ENCODE assay signal across 18 cellular contexts in genomic region chr5:71569748-71570509, GRCh38. TPM values are rescaled to one million over a fixed set of nuclear protein-coding genes. Genes with fewer than 3 reads are reported as not detected.
DNase-seq lines count a peak whose midpoint lies in the region; ATAC-seq, FAIRE-seq and TF ChIP-seq lines count a peak whose summit lies in the region.
"Had no signal": no experiment of that assay in that cellular context is flagged by ENCODE, and none has a peak within 500 bp of the region (broad histone marks: within the 10 kb centered on the region; RNA-seq: fewer than 3 reads in every experiment).

No MANE protein-coding gene starts in this region.

- H3K27ac ChIP-seq in mammary epithelial cell (ENCODE audit: insufficient read depth, low read depth, low read length): no peak overlapping the region
- no peak overlapping the region for H3K27ac ChIP-seq in HEK293 (ENCODE audit: extremely low read depth, low read depth, low read length)
- no peak overlapping the region for H3K27ac ChIP-seq in K562 (ENCODE audit: extremely low read depth, low read depth, low read length)

- DNase-seq in MCF 10A (ENCODE audit: unreplicated experiment) (no peak), mammary epithelial cell (no peak), K562 (ENCODE audit: extremely low read depth in 1 of 4, low spot score in 3 of 4) (no peak), occipital lobe (lab: John Stamatoyannopoulos, UW) (no peak), NCI-H1092 treated with DMSO at 0.1 percent for 48 hours (lab: John Stamatoyannopoulos, UW) (no peak)
- no peak for DNase-seq in stimulated activated naive B cell treated with anti-CD40 and anti-IgM and Interleukin-4, amounts not matched to agents 10 μg/mL and 1 μg/mL and 100 μg/mL, for 72 hours
- DNase-seq: CD8-positive, alpha-beta T cell; COR-L47; DND-41; GDM1; H7; HFFc6 had no signal

- POLR2A ChIA-PET in MCF 10A (lab: Yijun Ruan, JAX): interaction anchor here (0.5 to 1.1 kb wide), 2 partner anchors 18 to 270 kb away, joined by 3 to 4 read pairs; partner anchors contain the start of gene MCCC2
- POLR2A ChIA-PET in HEK293 (lab: Yijun Ruan, JAX): no interaction called here
- POLR2A ChIA-PET in K562 (lab: Yijun Ruan, JAX): interaction anchor here (1.2 to 1.4 kb wide), 2 partner anchors 12 to 20 kb away, joined by 3 to 5 read pairs; no protein-coding TSS in a partner anchor

- H4K20me1 ChIP-seq in mammary epithelial cell (ENCODE audit: insufficient read depth, low read length): no peaks in the 10 kb centered on the region
- H4K20me1 ChIP-seq in K562 (replicated peaks; ENCODE audit: control insufficient read depth, insufficient read depth, low read length): no peaks in the 10 kb centered on the region; the same call in 1 of the 2 replicates

- H3K4me1 ChIP-seq in mammary epithelial cell (ENCODE audit: insufficient read depth, low read length) (no peaks in the 10 kb centered on the region), HEK293 (ENCODE audit: control insufficient read depth, insufficient read depth, low read length) (peaks cover under 1% of the 10 kb centered on the region; the same call in 1 of the 2 replicates), K562 (replicated peaks in 1 of 2; ENCODE audit: control insufficient read depth in 2 of 2, insufficient read depth in 2 of 2, low read length in 2 of 2) (peaks cover 0 to 5% of the 10 kb centered on the region in 2 experiments; a peak in 2 of 5 replicates)

- no peak overlapping the region for H2AFZ ChIP-seq in mammary epithelial cell (ENCODE audit: low read depth, low read length)
- H2AFZ ChIP-seq in K562 (ENCODE audit: low read depth, low read length): no peak overlapping the region
- H2AFZ ChIP-seq: GM23338 had no signal

- TF ChIP-seq CTCF in MCF 10A (IDR thresholded peaks at IDR 0.05; ENCODE audit: unreplicated experiment) (no peak), mammary epithelial cell (conservative IDR thresholded peaks at IDR 0.05 in 1 of 2, IDR thresholded peaks at IDR 0.05 in 1 of 2; ENCODE audit: extremely low read depth in 1 of 2, insufficient read depth in 1 of 2, low read depth in 1 of 2, low read length in 2 of 2) (no peak), HEK293 (tag by site-specific recombination; IDR thresholded peaks at IDR 0.05) (no peak), K562 (IDR thresholded peaks at IDR 0.05 in 2 of 3, conservative IDR thresholded peaks at IDR 0.05 in 1 of 3; ENCODE audit: insufficient read depth in 2 of 3, low read depth in 1 of 3, low read length in 3 of 3) (no peak)

- no peak overlapping the region for H3K4me3 ChIP-seq in mammary epithelial cell (replicated peaks in 1 of 3; ENCODE audit: insufficient read depth in 1 of 3, low read depth in 2 of 3, low read length in 3 of 3)
- H3K4me3 ChIP-seq in HEK293 (ENCODE audit: low read depth, low read length): no peak overlapping the region
- H3K4me3 ChIP-seq in K562: no peak overlapping the region
- H3K4me3 ChIP-seq: GM23338 had no signal

- no peaks in the 10 kb centered on the region for H3K9me3 Mint-ChIP-seq in MCF 10A (ENCODE audit: unreplicated experiment)
- H3K9me3 Mint-ChIP-seq in stimulated activated naive B cell treated with anti-CD40 and anti-IgM and Interleukin-4, amounts not matched to agents 10 μg/mL and 1 μg/mL and 100 μg/mL, for 72 hours: peaks cover 0 to 1% of the 10 kb centered on the region in 2 donors
- H3K9me3 Mint-ChIP-seq: CD8-positive, alpha-beta T cell; GM23338; HFFc6 had no signal

- TF ChIP-seq EP300 in K562 (IDR thresholded peaks at IDR 0.05; ENCODE audit: low read length): no peak

- no peaks in the 10 kb centered on the region for H3K4me1 Mint-ChIP-seq in MCF 10A (ENCODE audit: insufficient read depth, unreplicated experiment)
- no peaks in the 10 kb centered on the region for H3K4me1 Mint-ChIP-seq in stimulated activated naive B cell treated with anti-CD40 and anti-IgM and Interleukin-4, amounts not matched to agents 10 μg/mL and 1 μg/mL and 100 μg/mL, for 72 hours
- H3K4me1 Mint-ChIP-seq: CD14-positive monocyte had no signal

- no peaks in the 10 kb centered on the region for H3K9me1 ChIP-seq in K562 (ENCODE audit: control insufficient read depth, insufficient read depth, low read length)

- TF ChIP-seq RAD21 in K562 (CRISPR knock-in tag; conservative IDR thresholded peaks at IDR 0.05 in 1 of 2, IDR thresholded peaks at IDR 0.05 in 1 of 2): no peak

- 86% methylated on average over 4 of the region's 5 CpGs for WGBS in mammary epithelial cell (ENCODE audit: low coverage, missing lambda C conversion rate)
- 55% methylated on average over 5 of the region's 5 CpGs for WGBS in K562 (ENCODE audit: insufficient coverage, low coverage, missing lambda C conversion rate)

- H3K4me2 ChIP-seq in mammary epithelial cell (ENCODE audit: insufficient read depth, low read depth, low read length) (no peak overlapping the region), K562 (ENCODE audit: insufficient read depth, low read length) (no peak overlapping the region)
- H3K4me2 ChIP-seq: GM23338 had no signal

- TSS peak; percentile 1 for BruUV-seq in MCF 10A (replicated peaks; lab: Mats Ljungman, UMichigan)
- no TSS peak for BruUV-seq in mammary epithelial cell (replicated peaks; lab: Mats Ljungman, UMichigan)
- no TSS peak for BruUV-seq in K562 (replicated peaks; lab: Mats Ljungman, UMichigan)

- no peaks in the 10 kb centered on the region for H3K27me3 Mint-ChIP-seq in MCF 10A (ENCODE audit: insufficient read depth, unreplicated experiment)
- no peaks in the 10 kb centered on the region for H3K27me3 Mint-ChIP-seq in stimulated activated naive B cell treated with anti-CD40 and anti-IgM and Interleukin-4, amounts not matched to agents 10 μg/mL and 1 μg/mL and 100 μg/mL, for 72 hours

- no peak overlapping the region for H3K4me3 Mint-ChIP-seq in MCF 10A (ENCODE audit: unreplicated experiment)
- H3K4me3 Mint-ChIP-seq in stimulated activated naive B cell treated with anti-CD40 and anti-IgM and Interleukin-4, amounts not matched to agents 10 μg/mL and 1 μg/mL and 100 μg/mL, for 72 hours: no peak overlapping the region
- H3K4me3 Mint-ChIP-seq: CD14-positive monocyte; CD8-positive, alpha-beta T cell; GM23338; HFFc6 had no signal

- H3K36me3 ChIP-seq in mammary epithelial cell (ENCODE audit: insufficient read depth, low read length) (peaks cover 14% of the 10 kb centered on the region), HEK293 (ENCODE audit: control insufficient read depth in 2 of 2, insufficient read depth in 1 of 2, low read length in 2 of 2) (peaks cover 0 to 17% of the 10 kb centered on the region in 2 experiments; a peak in 2 of 3 replicates), K562 (ENCODE audit: control insufficient read depth, insufficient read depth, low read length) (peaks cover 26% of the 10 kb centered on the region)

- in situ Hi-C loops in mammary epithelial cell (cut with MboI; ENCODE audit: low sequenced_read_pairs in 2 of 2) (no loop called here), K562 (cut with MboI) (no loop called here)

- H3K36me3 Mint-ChIP-seq in MCF 10A (ENCODE audit: insufficient read depth, unreplicated experiment): peaks cover 31% of the 10 kb centered on the region
- H3K36me3 Mint-ChIP-seq in stimulated activated naive B cell treated with anti-CD40 and anti-IgM and Interleukin-4, amounts not matched to agents 10 μg/mL and 1 μg/mL and 100 μg/mL, for 72 hours: peaks cover 22 to 43% of the 10 kb centered on the region in 2 donors

- no peak for ATAC-seq in K562
- ATAC-seq in stimulated activated naive B cell treated with anti-CD40 and anti-IgM and Interleukin-4, amounts not matched to agents 10 μg/mL and 1 μg/mL and 100 μg/mL, for 72 hours (replicated peaks): no peak
- ATAC-seq: CD8-positive, alpha-beta T cell; GM23338 had no signal

- intact Hi-C loops in MCF 10A (cut with micrococcal nuclease) (no loop called here), mammary epithelial cell (cut with micrococcal nuclease) (loop anchor here (5.0 kb wide), 1 partner anchor 187 kb away; no protein-coding TSS in a partner anchor), K562 (cut with micrococcal nuclease) (no loop called here)

- no peaks in the 10 kb centered on the region for H3K27me3 ChIP-seq in mammary epithelial cell (ENCODE audit: insufficient read depth, low read length)
- H3K27me3 ChIP-seq in K562 (ENCODE audit: control insufficient read depth in 2 of 2, insufficient read depth in 2 of 2, low read length in 2 of 2): no peaks in the 10 kb centered on the region

- CTCF ChIA-PET in MCF 10A (lab: Yijun Ruan, JAX): interaction anchor here (0.7 kb wide), 2 partner anchors 56 to 718 kb away, joined by 3 read pairs; no protein-coding TSS in a partner anchor
- CTCF ChIA-PET in mammary epithelial cell (lab: Charles Lee; ENCODE audit: low non-redundant PET): no interaction called here
- CTCF ChIA-PET in HEK293 (lab: Yijun Ruan, JAX): interaction anchor here (0.6 to 1.0 kb wide), 2 partner anchors 187 to 201 kb away, joined by 3 to 4 read pairs; no protein-coding TSS in a partner anchor
- CTCF ChIA-PET in K562 (lab: Yijun Ruan, JAX; ENCODE audit: low intra/inter-chr PET ratio): no interaction called here

- dilution Hi-C loops in mammary epithelial cell (cut with HindIII; ENCODE audit: low sequenced_read_pairs): no loop called here

- H3K9ac ChIP-seq in mammary epithelial cell (ENCODE audit: insufficient read depth, low read length): no peak overlapping the region
- no peak overlapping the region for H3K9ac ChIP-seq in K562 (ENCODE audit: insufficient read depth in 1 of 2, low read depth in 2 of 2, low read length in 2 of 2)

- H3K79me2 ChIP-seq in mammary epithelial cell (ENCODE audit: insufficient read depth, low read length) (no peaks in the 10 kb centered on the region), K562 (ENCODE audit: control insufficient read depth, insufficient read depth, low read length) (no peaks in the 10 kb centered on the region)

- H3K9me3 ChIP-seq in mammary epithelial cell (replicated peaks; ENCODE audit: insufficient read depth, low read length) (no peaks in the 10 kb centered on the region), HEK293 (ENCODE audit: control insufficient read depth, insufficient read depth, low read depth, low read length) (no peaks in the 10 kb centered on the region), K562 (replicated peaks; ENCODE audit: control insufficient read depth, insufficient read depth, low read depth, low read length) (no peaks in the 10 kb centered on the region)

- no peak; the same call in 1 of the 2 replicates for TF ChIP-seq POLR2A in K562 (conservative IDR thresholded peaks at IDR 0.05)

- FAIRE-seq in K562 (lab: Jason Lieb, UNC): no peak
- FAIRE-seq: A204.1, GM12892, HTR-8/SVneo had no signal

- no peak overlapping the region for H3K27ac Mint-ChIP-seq in MCF 10A (ENCODE audit: low read depth, unreplicated experiment)
- no peak overlapping the region for H3K27ac Mint-ChIP-seq in stimulated activated naive B cell treated with anti-CD40 and anti-IgM and Interleukin-4, amounts not matched to agents 10 μg/mL and 1 μg/mL and 100 μg/mL, for 72 hours
- H3K27ac Mint-ChIP-seq: CD14-positive monocyte; CD8-positive, alpha-beta T cell; GM23338; HFFc6 had no signal

RNA-seq across cellular contexts. Expression of gene MCCC2, which starts 17.2 kb away (rescaled TPM):
- 33.8 and 51.1 TPM in 2 replicates for total RNA-seq in MCF 10A (2022)
- 10 to 100 TPM; 23.3 to 41.3 TPM for total RNA-seq in mammary epithelial cell
- polyA plus RNA-seq in mammary epithelial cell: 31.1 TPM
- polyA minus RNA-seq in mammary epithelial cell: 24.7 TPM
- total RNA-seq in K562 (2011; cell fraction: chromatin; rRNA removed; ENCODE audit: low replicate concordance): 32.5 and 56.3 TPM in 2 replicates
- 16.7 and 18.3 TPM in 2 replicates for total RNA-seq in K562 (2011; cell fraction: nucleolus; rRNA removed)
- total RNA-seq in K562 (2011; cell fraction: nucleoplasm; rRNA removed): 26.6 and 38.1 TPM in 2 replicates
- total RNA-seq in K562 (2014; rRNA removed): 37.0 and 45.8 TPM in 2 replicates
- 56.1 and 63.6 TPM in 2 replicates for total RNA-seq in K562 (2014; rRNA removed; fragmentation: Illumina TruSeq; extraction: Trizol)
- total RNA-seq in K562 (2015; rRNA removed; fragmentation: Illumina TruSeq; extraction: Trizol): 46.4 and 48.8 TPM in 2 replicates
- total RNA-seq in K562 (2021): 62.2 and 69.8 TPM in 2 replicates
- 58.3 and 68.9 TPM in 2 replicates for polyA plus RNA-seq in K562 (2011; rRNA removed)
- polyA plus RNA-seq in K562 (2011; cell fraction: cytosol; rRNA removed): 41.7 and 61.3 TPM in 2 replicates
- polyA plus RNA-seq in K562 (2011; cell fraction: nucleus; rRNA removed): 27.3 and 29.3 TPM in 2 replicates
- 31.1 and 45.4 TPM in 2 replicates for polyA plus RNA-seq in K562 (2012)
- 66.5 and 77.9 TPM in 2 replicates for polyA plus RNA-seq in K562 (2014; fragmentation: Illumina TruSeq; extraction: Trizol)
- 10 to 100 TPM; 17.1 to 21.0 TPM for polyA plus RNA-seq in K562 (2014; fragmentation: Nextera tagmentation; extraction: Ambion mirVana)
- polyA plus RNA-seq in K562 (2014; rRNA removed): 48.3 and 52.5 TPM in 2 replicates
- polyA minus RNA-seq in K562 (2011; rRNA and poly(A)+ RNA removed): 78.0 and 83.5 TPM in 2 replicates
- 43.0 and 49.0 TPM in 2 replicates for polyA minus RNA-seq in K562 (2011; cell fraction: cytosol; rRNA and poly(A)+ RNA removed)
- 19.9 and 32.1 TPM in 2 replicates for polyA minus RNA-seq in K562 (2011; cell fraction: nucleus; rRNA and poly(A)+ RNA removed)
- 20.7 TPM for total RNA-seq in occipital lobe

Comparison
In these comparisons a context has a peak if more than half of its experiments do, and no peak if none do; other contexts are left out.
1. CTCF ChIA-PET loops: an anchor here in MCF 10A (0.7 kb wide) and HEK293 (0.6 to 1.0 kb wide); none called in mammary epithelial cell and K562.